ENCODE assay signal across 8 cellular contexts in the genomic region with DNA sequence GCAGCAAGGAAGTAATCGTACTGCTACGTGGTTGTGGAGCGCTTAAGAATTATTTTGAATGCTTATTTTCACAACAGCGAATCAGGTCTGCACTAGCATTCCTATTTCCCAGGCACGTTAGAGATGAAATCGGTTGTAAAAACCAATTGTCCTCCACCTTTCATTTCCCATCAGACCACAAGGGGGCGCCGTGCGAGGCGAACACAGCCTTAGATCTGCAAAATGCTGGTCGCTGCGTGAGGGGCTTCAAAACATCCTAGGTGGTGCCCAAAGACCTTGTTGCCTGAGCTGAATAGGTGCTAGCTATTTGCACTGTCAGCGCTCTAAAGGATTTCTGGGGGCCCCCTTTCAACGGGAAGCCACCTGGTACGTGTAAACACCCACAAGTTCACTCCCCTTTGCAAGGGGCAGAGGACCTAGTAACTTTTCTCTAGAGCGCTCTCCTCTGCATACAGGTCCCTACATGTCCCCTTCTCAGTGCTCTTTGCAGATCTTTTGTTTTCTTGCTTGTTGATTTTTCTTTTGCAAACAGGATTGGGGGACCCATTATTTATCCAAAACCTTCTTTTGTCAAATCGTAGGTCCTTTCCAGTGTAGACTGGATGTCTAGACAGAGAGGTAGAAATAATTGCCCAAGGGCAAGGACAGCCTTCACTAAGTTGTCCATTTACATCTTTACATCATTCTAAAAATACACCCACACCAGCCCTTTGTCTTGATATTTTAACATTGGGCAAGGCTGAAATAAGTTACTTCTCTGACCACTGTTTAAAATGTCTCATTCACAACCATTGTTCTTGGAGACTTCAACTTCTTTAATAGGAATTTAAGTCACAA.
DNase-seq lines count a peak whose midpoint lies in the region; ATAC-seq lines count a peak whose summit lies in the region.

No MANE protein-coding gene starts in this region.

- H3K27me3 ChIP-seq in adipocyte (replicated peaks; ENCODE audit: control insufficient read depth, insufficient read depth, low read length): no peaks in the 10 kb centered on the region

- no peaks in the 10 kb centered on the region for H3K9me3 ChIP-seq in adipocyte (ENCODE audit: control insufficient read depth, low read length)

- DNase-seq in ELF-1 (ENCODE audit: low read depth, low spot score) (peak; percentile 75), HuH-7 (ENCODE audit: low spot score) (peak; percentile 40), T follicular helper cell (ENCODE audit: low read depth) (peak; percentile 63), adipocyte (ENCODE audit: low read depth) (peak; percentile 65), hepatic stellate cell (ENCODE audit: low spot score) (peak; percentile 27), smooth muscle cell of the brain vasculature (ENCODE audit: low read depth, low spot score) (peak; percentile 37), OCI-M2 (lab: John Stamatoyannopoulos, UW; ENCODE audit: unreplicated experiment) (no peak)

- ATAC-seq in GM18858 (IDR thresholded peaks at IDR 0.05; ENCODE audit: unreplicated experiment): no peak

- no peaks in the 10 kb centered on the region for H3K36me3 ChIP-seq in adipocyte (ENCODE audit: control insufficient read depth, insufficient read depth, low read length, severe bottlenecking)

- no peak overlapping the region for H3K9ac ChIP-seq in adipocyte (ENCODE audit: low read length)

- no peak overlapping the region for H3K4me3 ChIP-seq in adipocyte (ENCODE audit: low read length)

- H3K4me1 ChIP-seq in adipocyte (ENCODE audit: control insufficient read depth, insufficient read depth, low read length): peaks cover 5% of the 10 kb centered on the region
